10 cellular contexts compared by ENCODE assay signal in genomic region chr7:74481458-74482324, GRCh38. TPM values are rescaled to one million over a fixed set of nuclear protein-coding genes. Genes with fewer than 3 reads are reported as not detected.
DNase-seq lines count a peak whose midpoint lies in the region; ATAC-seq and TF ChIP-seq lines count a peak whose summit lies in the region.
"Had no signal": no experiment of that assay in that cellular context is flagged by ENCODE, and none has a peak within 500 bp of the region (broad histone marks: within the 10 kb centered on the region; RNA-seq: fewer than 3 reads in every experiment).

No MANE protein-coding gene starts in this region.

- in situ Hi-C loops in G401 (cut with HindIII; ENCODE audit: low sequenced_read_pairs) = no loop called here

- H3K79me2 ChIP-seq in GM23338 (replicated peaks; ENCODE audit: insufficient read depth) = peaks cover 67% of the 10 kb centered on the region

- ATAC-seq in GM23338 (no peak), right cardiac atrium (no peak)
- ATAC-seq: activated naive CD4-positive, alpha-beta T cell treated with anti-CD3 and anti-CD28 coated beads, Interleukin-2, amount 50 U/mL, for 72 hours had no signal

- peaks cover 18% of the 10 kb centered on the region for H3K27me3 Mint-ChIP-seq in GM23338 (ENCODE audit: insufficient read depth, low read depth, poor library complexity)

- no peak for DNase-seq in GM23338 (ENCODE audit: low spot score)
- peak; percentile 11 to 36 (median 27) for DNase-seq in right cardiac atrium
- no peak for DNase-seq in G401 (ENCODE audit: low spot score)
- DNase-seq in activated T-cell treated with anti-CD3 and anti-CD28 coated beads for 4 hours = no peak
- DNase-seq in DMS 273 (lab: John Stamatoyannopoulos, UW; ENCODE audit: unreplicated experiment) = no peak
- DNase-seq in NCI-H1417 (lab: John Stamatoyannopoulos, UW) = no peak
- DNase-seq: NCI-H146 had no signal

- no peaks in the 10 kb centered on the region for H3K9me3 Mint-ChIP-seq in GM23338
- H3K9me3 Mint-ChIP-seq: activated naive CD4-positive, alpha-beta T cell treated with anti-CD3 and anti-CD28 coated beads, Interleukin-2, amount 50 U/mL, for 72 hours had no signal

- no peak overlapping the region for H3K4me3 ChIP-seq in GM23338
- H3K4me3 ChIP-seq in right cardiac atrium (ENCODE audit: low read length) = no peak overlapping the region
- H3K4me3 ChIP-seq in skeletal muscle tissue (ENCODE audit: low read length in 3 of 3) = peak overlapping the region; percentile 68 to 72 (median 69)

- H3K36me3 ChIP-seq in GM23338 (ENCODE audit: insufficient read depth) (no peaks in the 10 kb centered on the region), skeletal muscle tissue (ENCODE audit: control insufficient read depth in 3 of 3, insufficient read depth in 3 of 3, low read length in 3 of 3) (no peaks in the 10 kb centered on the region)

- peaks cover 19% of the 10 kb centered on the region for H3K4me1 ChIP-seq in GM23338 (ENCODE audit: insufficient read depth)
- peaks cover 12% of the 10 kb centered on the region for H3K4me1 ChIP-seq in right cardiac atrium (ENCODE audit: control insufficient read depth, insufficient read depth, low read length)
- peaks cover 68 to 83% (median 74%) of the 10 kb centered on the region in 3 donors for H3K4me1 ChIP-seq in skeletal muscle tissue (ENCODE audit: control insufficient read depth in 3 of 3, insufficient read depth in 3 of 3, low read length in 3 of 3)

- H4K20me1 ChIP-seq in GM23338 (replicated peaks; ENCODE audit: insufficient read depth) = peaks cover 14% of the 10 kb centered on the region

- 70% methylated on average over 10 of the region's 10 CpGs for WGBS in right cardiac atrium

- H3K27ac ChIP-seq in GM23338 (ENCODE audit: low read depth) (peak overlapping the region; percentile 84), VCaP (peak overlapping the region; percentile 72; the same call in 1 of the 2 replicates), right cardiac atrium (ENCODE audit: low read length) (peak overlapping the region; percentile 99), skeletal muscle tissue (ENCODE audit: low read depth, low read length) (peak overlapping the region; percentile 99)

- peaks cover 28% of the 10 kb centered on the region for H3K4me1 Mint-ChIP-seq in GM23338

- no peak overlapping the region for H2AFZ ChIP-seq in GM23338

- H3F3A ChIP-seq in GM23338 (replicated peaks; ENCODE audit: low read depth) = no peaks in the 10 kb centered on the region; the same call in 1 of the 2 replicates

- H3K9me3 ChIP-seq in right cardiac atrium (ENCODE audit: control insufficient read depth, low read length) (no peaks in the 10 kb centered on the region), skeletal muscle tissue (ENCODE audit: control insufficient read depth in 3 of 3, low read length in 3 of 3) (no peaks in the 10 kb centered on the region)

- H3K4me3 Mint-ChIP-seq in GM23338 = no peak overlapping the region

- H3K4me2 ChIP-seq in GM23338 = no peak overlapping the region

- intact Hi-C loops in right cardiac atrium (cut with DNase I) = no loop called here

- no peaks in the 10 kb centered on the region for H3K27me3 ChIP-seq in GM23338 (ENCODE audit: insufficient read depth)
- H3K27me3 ChIP-seq in right cardiac atrium (ENCODE audit: control insufficient read depth, insufficient read depth) = no peaks in the 10 kb centered on the region
- H3K27me3 ChIP-seq in skeletal muscle tissue (ENCODE audit: control insufficient read depth in 3 of 3, insufficient read depth in 3 of 3, low read length in 3 of 3) = no peaks in the 10 kb centered on the region

- no peaks in the 10 kb centered on the region for H3K9me2 ChIP-seq in GM23338 (ENCODE audit: insufficient read depth)

- no peak overlapping the region for H3K27ac Mint-ChIP-seq in GM23338
- H3K27ac Mint-ChIP-seq: activated naive CD4-positive, alpha-beta T cell treated with anti-CD3 and anti-CD28 coated beads, Interleukin-2, amount 50 U/mL, for 72 hours had no signal

- no peaks in the 10 kb centered on the region for H3K36me3 Mint-ChIP-seq in GM23338 (ENCODE audit: low read depth)
- H3K36me3 Mint-ChIP-seq: activated naive CD4-positive, alpha-beta T cell treated with anti-CD3 and anti-CD28 coated beads, Interleukin-2, amount 50 U/mL, for 72 hours had no signal

- TF ChIP-seq CTCF in GM23338 (conservative IDR thresholded peaks at IDR 0.05; ENCODE audit: low read depth in 2 of 2) (no peak), VCaP (conservative IDR thresholded peaks at IDR 0.05) (no peak)

- peak overlapping the region; percentile 43 to 95 (median 89) for H3K9ac ChIP-seq in skeletal muscle tissue (ENCODE audit: low read depth in 1 of 3, low read length in 3 of 3)

TF ChIP-seq in GM23338, 12 proteins besides CTCF, POLR2A, EP300 and RAD21 (continues in another document):
- no peak for TF ChIP-seq NANOG (IDR thresholded peaks at IDR 0.05; ENCODE audit: borderline replicate concordance)
- TF ChIP-seq POLR2AphosphoS5 (IDR thresholded peaks at IDR 0.05; ENCODE audit: low read depth) = no peak
- TF ChIP-seq ZNF331 (CRISPR knock-in tag; IDR thresholded peaks at IDR 0.05; ENCODE audit: low read depth) = no peak
- no peak for TF ChIP-seq EZH2 (IDR thresholded peaks at IDR 0.05; ENCODE audit: low read depth, unreplicated experiment)
- TF ChIP-seq, protein P1, sequence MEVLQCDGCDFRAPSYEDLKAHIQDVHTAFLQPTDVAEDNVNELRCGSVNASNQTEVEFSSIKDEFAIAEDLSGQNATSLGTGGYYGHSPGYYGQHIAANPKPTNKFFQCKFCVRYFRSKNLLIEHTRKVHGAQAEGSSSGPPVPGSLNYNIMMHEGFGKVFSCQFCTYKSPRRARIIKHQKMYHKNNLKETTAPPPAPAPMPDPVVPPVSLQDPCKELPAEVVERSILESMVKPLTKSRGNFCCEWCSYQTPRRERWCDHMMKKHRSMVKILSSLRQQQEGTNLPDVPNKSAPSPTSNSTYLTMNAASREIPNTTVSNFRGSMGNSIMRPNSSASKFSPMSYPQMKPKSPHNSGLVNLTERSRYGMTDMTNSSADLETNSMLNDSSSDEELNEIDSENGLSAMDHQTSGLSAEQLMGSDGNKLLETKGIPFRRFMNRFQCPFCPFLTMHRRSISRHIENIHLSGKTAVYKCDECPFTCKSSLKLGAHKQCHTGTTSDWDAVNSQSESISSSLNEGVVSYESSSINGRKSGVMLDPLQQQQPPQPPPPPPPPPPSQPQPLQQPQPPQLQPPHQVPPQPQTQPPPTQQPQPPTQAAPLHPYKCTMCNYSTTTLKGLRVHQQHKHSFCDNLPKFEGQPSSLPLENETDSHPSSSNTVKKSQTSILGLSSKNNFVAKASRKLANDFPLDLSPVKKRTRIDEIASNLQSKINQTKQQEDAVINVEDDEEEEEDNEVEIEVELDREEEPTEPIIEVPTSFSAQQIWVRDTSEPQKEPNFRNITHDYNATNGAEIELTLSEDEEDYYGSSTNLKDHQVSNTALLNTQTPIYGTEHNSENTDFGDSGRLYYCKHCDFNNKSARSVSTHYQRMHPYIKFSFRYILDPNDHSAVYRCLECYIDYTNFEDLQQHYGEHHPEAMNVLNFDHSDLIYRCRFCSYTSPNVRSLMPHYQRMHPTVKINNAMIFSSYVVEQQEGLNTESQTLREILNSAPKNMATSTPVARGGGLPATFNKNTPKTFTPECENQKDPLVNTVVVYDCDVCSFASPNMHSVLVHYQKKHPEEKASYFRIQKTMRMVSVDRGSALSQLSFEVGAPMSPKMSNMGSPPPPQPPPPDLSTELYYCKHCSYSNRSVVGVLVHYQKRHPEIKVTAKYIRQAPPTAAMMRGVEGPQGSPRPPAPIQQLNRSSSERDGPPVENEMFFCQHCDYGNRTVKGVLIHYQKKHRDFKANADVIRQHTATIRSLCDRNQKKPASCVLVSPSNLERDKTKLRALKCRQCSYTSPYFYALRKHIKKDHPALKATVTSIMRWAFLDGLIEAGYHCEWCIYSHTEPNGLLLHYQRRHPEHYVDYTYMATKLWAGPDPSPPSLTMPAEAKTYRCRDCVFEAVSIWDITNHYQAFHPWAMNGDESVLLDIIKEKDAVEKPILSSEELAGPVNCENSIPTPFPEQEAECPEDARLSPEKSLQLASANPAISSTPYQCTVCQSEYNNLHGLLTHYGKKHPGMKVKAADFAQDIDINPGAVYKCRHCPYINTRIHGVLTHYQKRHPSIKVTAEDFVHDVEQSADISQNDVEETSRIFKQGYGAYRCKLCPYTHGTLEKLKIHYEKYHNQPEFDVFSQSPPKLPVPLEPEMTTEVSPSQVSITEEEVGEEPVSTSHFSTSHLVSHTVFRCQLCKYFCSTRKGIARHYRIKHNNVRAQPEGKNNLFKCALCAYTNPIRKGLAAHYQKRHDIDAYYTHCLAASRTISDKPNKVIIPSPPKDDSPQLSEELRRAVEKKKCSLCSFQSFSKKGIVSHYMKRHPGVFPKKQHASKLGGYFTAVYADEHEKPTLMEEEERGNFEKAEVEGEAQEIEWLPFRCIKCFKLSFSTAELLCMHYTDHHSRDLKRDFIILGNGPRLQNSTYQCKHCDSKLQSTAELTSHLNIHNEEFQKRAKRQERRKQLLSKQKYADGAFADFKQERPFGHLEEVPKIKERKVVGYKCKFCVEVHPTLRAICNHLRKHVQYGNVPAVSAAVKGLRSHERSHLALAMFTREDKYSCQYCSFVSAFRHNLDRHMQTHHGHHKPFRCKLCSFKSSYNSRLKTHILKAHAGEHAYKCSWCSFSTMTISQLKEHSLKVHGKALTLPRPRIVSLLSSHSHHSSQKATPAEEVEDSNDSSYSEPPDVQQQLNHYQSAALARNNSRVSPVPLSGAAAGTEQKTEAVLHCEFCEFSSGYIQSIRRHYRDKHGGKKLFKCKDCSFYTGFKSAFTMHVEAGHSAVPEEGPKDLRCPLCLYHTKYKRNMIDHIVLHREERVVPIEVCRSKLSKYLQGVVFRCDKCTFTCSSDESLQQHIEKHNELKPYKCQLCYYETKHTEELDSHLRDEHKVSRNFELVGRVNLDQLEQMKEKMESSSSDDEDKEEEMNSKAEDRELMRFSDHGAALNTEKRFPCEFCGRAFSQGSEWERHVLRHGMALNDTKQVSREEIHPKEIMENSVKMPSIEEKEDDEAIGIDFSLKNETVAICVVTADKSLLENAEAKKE (CRISPR knock-in tag; IDR thresholded peaks at IDR 0.05) = no peak
- no peak for TF ChIP-seq STAT1 (IDR thresholded peaks at IDR 0.05; ENCODE audit: unreplicated experiment)

RNA-seq across cellular contexts. Expression of gene GTF2IRD1, which starts 28.0 kb away (rescaled TPM):
- 21.9 and 28.7 TPM in 2 replicates for total RNA-seq in GM23338 (2014; rRNA removed; shearing (Covaris generic))
- 37.1 and 40.9 TPM in 2 replicates for polyA plus RNA-seq in GM23338 (2016; fragmentation: Nextera tagmentation; extraction: Ambion mirVana)
- 10 to 100 TPM; 18.9 to 29.9 (median 21.4) TPM for total RNA-seq in right cardiac atrium
- polyA plus RNA-seq in right cardiac atrium = 10.6 TPM
- total RNA-seq in skeletal muscle tissue = 16.2 TPM
- total RNA-seq in G401 (2014; rRNA removed; shearing (Covaris generic)) = 19.4 and 28.3 TPM in 2 replicates

Comparison
In these comparisons a context has a peak if more than half of its experiments do, and no peak if none do; other contexts are left out.
1. DNase-seq: peak in right cardiac atrium (3 of 3); none in GM23338 (single experiment), G401 (single experiment), activated T-cell treated with anti-CD3 and anti-CD28 coated beads for 4 hours (single experiment), DMS 273 (single experiment) and NCI-H1417 (0 of 3).
2. H3K4me3 ChIP-seq: peak in skeletal muscle tissue (3 of 3); none in GM23338 (single experiment) and right cardiac atrium (single experiment).
3. Peak in every context shown above with its lines, with median percentiles within 50 percentile points of each other: H3K27ac ChIP-seq.